13 cellular contexts compared by ENCODE assay signal in the genomic region with DNA sequence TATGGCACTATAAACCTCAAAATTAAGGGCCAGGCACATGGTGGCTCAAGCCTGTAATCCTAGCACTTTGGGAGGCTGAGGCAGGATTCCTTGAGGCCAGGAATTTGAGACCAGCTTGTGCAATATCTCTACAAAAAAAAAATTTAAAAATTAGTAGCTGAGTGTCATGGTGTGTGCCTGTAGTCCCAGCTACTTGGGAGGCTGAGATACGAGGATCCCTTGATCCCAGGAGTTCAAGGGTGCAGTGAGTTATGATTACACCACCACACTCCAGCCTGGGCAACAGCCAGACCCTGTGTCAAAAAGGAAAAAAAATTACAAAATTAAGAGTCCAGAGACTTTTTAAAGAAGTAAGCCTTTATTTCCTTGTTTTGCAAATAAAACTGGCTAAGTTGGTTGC. TPM values are rescaled to one million over a fixed set of nuclear protein-coding genes. Genes with fewer than 3 reads are reported as not detected.
DNase-seq lines count a peak whose midpoint lies in the region; ATAC-seq and TF ChIP-seq lines count a peak whose summit lies in the region.
"Had no signal": no experiment of that assay in that cellular context is flagged by ENCODE, and none has a peak within 500 bp of the region (broad histone marks: within the 10 kb centered on the region; RNA-seq: fewer than 3 reads in every experiment).

No MANE protein-coding gene starts in this region.

- no peaks in the 10 kb centered on the region for H3K9me2 ChIP-seq in Karpas-422 (replicated peaks; ENCODE audit: insufficient read depth, low read length)

- H3K36me3 Mint-ChIP-seq in activated naive CD8-positive, alpha-beta T cell treated with anti-CD3 and anti-CD28 coated beads, Interleukin-2, amount 10 ng/mL, durations not matched to agents 7 days and 5 days = peaks cover 32% of the 10 kb centered on the region

- H3K9me3 ChIP-seq in Karpas-422 (ENCODE audit: low read length) (no peaks in the 10 kb centered on the region), psoas muscle (no peaks in the 10 kb centered on the region), right atrium auricular region (no peaks in the 10 kb centered on the region)
- H3K9me3 ChIP-seq: body of pancreas had no signal

- H3K4me2 ChIP-seq in Karpas-422 (ENCODE audit: low read depth, low read length, poor library complexity, severe bottlenecking) = peak overlapping the region; percentile 87

- H3K4me1 ChIP-seq in Karpas-422 (ENCODE audit: low read length) (peaks cover 64% of the 10 kb centered on the region), psoas muscle (peaks cover 60% of the 10 kb centered on the region), right atrium auricular region (peaks cover 0 to 38% of the 10 kb centered on the region in 2 donors)

- intact Hi-C loops in psoas muscle (cut with DNase I) = no loop called here

- H3K9ac ChIP-seq in Karpas-422 (ENCODE audit: low read length) = no peak overlapping the region

- TF ChIP-seq CTCF in psoas muscle (IDR thresholded peaks at IDR 0.05) = no peak
- no peak for TF ChIP-seq CTCF in right atrium auricular region (IDR thresholded peaks at IDR 0.05)

- H2AFZ ChIP-seq in Karpas-422 (ENCODE audit: low read length) = no peak overlapping the region

- H3K79me2 ChIP-seq in Karpas-422 (ENCODE audit: low read length) = peaks cover 64% of the 10 kb centered on the region

- peaks cover 38% of the 10 kb centered on the region for H3K4me1 Mint-ChIP-seq in activated naive CD8-positive, alpha-beta T cell treated with anti-CD3 and anti-CD28 coated beads, Interleukin-2, amount 10 ng/mL, durations not matched to agents 7 days and 5 days

- DNase-seq in DMS 273 (lab: John Stamatoyannopoulos, UW; ENCODE audit: unreplicated experiment) (peak; percentile 52), DMS 273 treated with DMSO at 0.1 percent for 48 hours (lab: John Stamatoyannopoulos, UW) (no peak), Karpas-422 (no peak), psoas muscle (no peak), activated gamma-delta T cell (lab: John Stamatoyannopoulos, UW) (no peak), right atrium auricular region (ENCODE audit: low spot score) (no peak)
- DNase-seq in activated naive CD8-positive, alpha-beta T cell treated with anti-CD3 and anti-CD28 coated beads, Interleukin-2, amount 10 ng/mL, durations not matched to agents 7 days and 5 days = no peak
- DNase-seq: 8988T; activated CD4-positive, alpha-beta T cell treated with anti-CD3 and anti-CD28 coated beads, Interleukin-2, amount 50 U/mL, for 1 hour; body of pancreas; KG1; NCI-H446 had no signal

- POLR2A ChIA-PET in activated naive CD8-positive, alpha-beta T cell treated with anti-CD3 and anti-CD28 coated beads, Interleukin-2, amount 10 ng/mL, durations not matched to agents 7 days and 5 days (lab: Charles Lee) = interaction anchor here (0.5 to 1.6 kb wide), 5 partner anchors 40 to 242 kb away, joined by 3 to 5 read pairs (median 4); a partner anchor contains a TSS

- H3K4me3 Mint-ChIP-seq in activated naive CD8-positive, alpha-beta T cell treated with anti-CD3 and anti-CD28 coated beads, Interleukin-2, amount 10 ng/mL, durations not matched to agents 7 days and 5 days = no peak overlapping the region

- H3K27ac ChIP-seq in Karpas-422 (ENCODE audit: low read length) (peak overlapping the region; percentile 82; the same call in 1 of the 2 replicates), psoas muscle (peak overlapping the region; percentile 91), right atrium auricular region (no peak overlapping the region)

- H3K9me3 Mint-ChIP-seq in activated naive CD8-positive, alpha-beta T cell treated with anti-CD3 and anti-CD28 coated beads, Interleukin-2, amount 10 ng/mL, durations not matched to agents 7 days and 5 days = no peaks in the 10 kb centered on the region

- WGBS in psoas muscle, 3 donors = 64 to 69% (median 65%) methylated on average over 1 of the region's 1 CpG

- H3K4me3 ChIP-seq in Karpas-422 (ENCODE audit: low read length) (peak overlapping the region; percentile 96; the same call in 1 of the 2 replicates), psoas muscle (no peak overlapping the region), right atrium auricular region (no peak overlapping the region)
- H3K4me3 ChIP-seq: body of pancreas had no signal

- H4K20me1 ChIP-seq in Karpas-422 (ENCODE audit: insufficient read depth, low read depth, low read length) = peaks cover 44% of the 10 kb centered on the region

- peaks cover 48% of the 10 kb centered on the region for H3K36me3 ChIP-seq in Karpas-422 (ENCODE audit: insufficient read depth, low read length)
- H3K36me3 ChIP-seq in psoas muscle (ENCODE audit: insufficient read depth in 1 of 2, low read depth in 1 of 2) = peaks cover 0 to 42% of the 10 kb centered on the region in 2 donors
- H3K36me3 ChIP-seq in right atrium auricular region = peaks cover 39% of the 10 kb centered on the region

- peak overlapping the region; percentile 91 for H3K27ac Mint-ChIP-seq in activated naive CD8-positive, alpha-beta T cell treated with anti-CD3 and anti-CD28 coated beads, Interleukin-2, amount 10 ng/mL, durations not matched to agents 7 days and 5 days

- H3K27me3 ChIP-seq in Karpas-422 (ENCODE audit: low read length) = no peaks in the 10 kb centered on the region
- no peaks in the 10 kb centered on the region for H3K27me3 ChIP-seq in psoas muscle (ENCODE audit: insufficient read depth in 3 of 3, low read length in 2 of 3)
- H3K27me3 ChIP-seq in right atrium auricular region = no peaks in the 10 kb centered on the region
- H3K27me3 ChIP-seq: body of pancreas had no signal

- H3K27me3 Mint-ChIP-seq in activated naive CD8-positive, alpha-beta T cell treated with anti-CD3 and anti-CD28 coated beads, Interleukin-2, amount 10 ng/mL, durations not matched to agents 7 days and 5 days = no peaks in the 10 kb centered on the region

- ATAC-seq in activated naive CD8-positive, alpha-beta T cell treated with anti-CD3 and anti-CD28 coated beads, Interleukin-2, amount 10 ng/mL, durations not matched to agents 7 days and 5 days (ENCODE audit: low read depth) = no peak
- ATAC-seq in psoas muscle (no peak), GM21390 (IDR thresholded peaks at IDR 0.05; ENCODE audit: unreplicated experiment) (no peak)
- ATAC-seq: body of pancreas had no signal

RNA-seq across cellular contexts. Expression of a gene that starts 1.8 kb away (rescaled TPM):
- 53.6 and 75.2 TPM in 2 replicates for total RNA-seq in Karpas-422 (2014; rRNA removed; shearing (Covaris generic); ENCODE audit: low replicate concordance)
- total RNA-seq in activated naive CD8-positive, alpha-beta T cell treated with anti-CD3 and anti-CD28 coated beads, Interleukin-2, amount 10 ng/mL, durations not matched to agents 7 days and 5 days = 100 to 1,000 TPM; 101 to 110 TPM
- total RNA-seq in psoas muscle (10 to 100 TPM; 63.1 to 80.9 (median 68.6) TPM), right atrium auricular region (10 to 100 TPM; 28.3 to 36.0 TPM)
- polyA plus RNA-seq in psoas muscle = 10 to 100 TPM; 19.6 to 55.7 (median 43.2) TPM

RNA-seq across cellular contexts. Expression of a gene that starts 4.5 kb away (rescaled TPM):
- 4,777 and 6,150 TPM in 2 replicates for total RNA-seq in Karpas-422 (2014; rRNA removed; shearing (Covaris generic); ENCODE audit: low replicate concordance)
- 1,000 to 10,000 TPM; 1,639 to 1,688 TPM for total RNA-seq in activated naive CD8-positive, alpha-beta T cell treated with anti-CD3 and anti-CD28 coated beads, Interleukin-2, amount 10 ng/mL, durations not matched to agents 7 days and 5 days
- total RNA-seq in psoas muscle (1,000 to 10,000 TPM in 3 of 4 donors, 100 to 1,000 TPM in 1; 662 to 1,479 (median 1,333) TPM), right atrium auricular region (1,000 to 10,000 TPM in 1 of 2 donors, 100 to 1,000 TPM in 1; 846 to 1,862 TPM)
- polyA plus RNA-seq in psoas muscle = 1,000 to 10,000 TPM; 2,571 to 2,845 (median 2,673) TPM

Comparison
In these comparisons a context has a peak if more than half of its experiments do, and no peak if none do; other contexts are left out.
1. H3K27ac ChIP-seq: peak in Karpas-422 (single experiment) and psoas muscle (single experiment); none in right atrium auricular region (0 of 2).